ENCODE assay signal across 13 cellular contexts in the genomic region with DNA sequence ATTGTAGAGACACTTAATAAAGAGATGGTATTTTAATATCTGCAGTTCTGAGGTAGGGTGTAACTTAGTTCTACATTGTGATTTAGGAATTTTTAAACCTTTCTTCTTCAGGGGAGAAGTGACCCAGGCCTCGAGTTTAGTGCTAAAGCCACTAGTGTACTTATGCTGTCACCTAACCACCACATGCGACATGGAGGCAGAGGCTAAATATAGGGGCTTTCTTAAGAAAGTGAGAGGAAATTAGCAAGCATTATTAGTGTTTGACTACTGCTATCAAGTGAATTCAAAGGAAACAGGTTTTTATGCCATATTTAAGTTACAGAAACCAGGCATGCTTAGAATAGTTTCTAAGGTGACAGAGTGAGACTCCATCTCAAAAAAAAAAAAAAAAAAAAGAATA. TPM values are rescaled to one million over a fixed set of nuclear protein-coding genes. Genes with fewer than 3 reads are reported as not detected.
"Had no signal": no experiment of that assay in that cellular context is flagged by ENCODE, and none has a peak within 500 bp of the region (broad histone marks: within the 10 kb centered on the region; RNA-seq: fewer than 3 reads in every experiment).

No MANE protein-coding gene starts in this region.

RNA-seq across cellular contexts. Expression of a gene that starts 56.3 kb away (rescaled TPM):
- total RNA-seq: dermis blood vessel endothelial cell, esophagus mucosa, esophagus squamous epithelium, glomerular endothelial cell, heart right ventricle, kidney epithelial cell, left cardiac atrium, left lung, left ventricle myocardium superior, lower lobe of right lung, lung microvascular endothelial cell, mesenteric fat pad had no signal
- polyA plus RNA-seq: keratinocyte had no signal
